Comparison of ENCODE assay signal across 8 cellular contexts in genomic region chr13:41075034-41075433, GRCh38. TPM values are rescaled to one million over a fixed set of nuclear protein-coding genes. Genes with fewer than 3 reads are reported as not detected.
DNase-seq lines count a peak whose midpoint lies in the region; ATAC-seq and TF ChIP-seq lines count a peak whose summit lies in the region.

No MANE protein-coding gene starts in this region.

- H3K27me3 Mint-ChIP-seq in activated CD8-positive, alpha-beta memory T cell treated with anti-CD3 and anti-CD28 coated beads, Interleukin-2, amount 10 ng/mL, durations not matched to agents 7 days and 5 days = no peaks in the 10 kb centered on the region
- no peaks in the 10 kb centered on the region for H3K27me3 Mint-ChIP-seq in memory B cell
- no peaks in the 10 kb centered on the region for H3K27me3 Mint-ChIP-seq in Calu3 (ENCODE audit: unreplicated experiment)

- intact Hi-C loops in Calu3 (cut with micrococcal nuclease; ENCODE audit: unreplicated experiment) = loop anchor here (1.0 kb wide), 2 partner anchors 121 to 147 kb away; no protein-coding TSS in a partner anchor

- no peak for TF ChIP-seq CTCF in Calu3 (IDR thresholded peaks at IDR 0.05; ENCODE audit: unreplicated experiment)

- no peaks in the 10 kb centered on the region for H3K4me1 Mint-ChIP-seq in activated CD8-positive, alpha-beta memory T cell treated with anti-CD3 and anti-CD28 coated beads, Interleukin-2, amount 10 ng/mL, durations not matched to agents 7 days and 5 days
- H3K4me1 Mint-ChIP-seq in memory B cell (no peaks in the 10 kb centered on the region), Calu3 (ENCODE audit: low read depth, unreplicated experiment) (no peaks in the 10 kb centered on the region)

- H3K36me3 Mint-ChIP-seq in activated CD8-positive, alpha-beta memory T cell treated with anti-CD3 and anti-CD28 coated beads, Interleukin-2, amount 10 ng/mL, durations not matched to agents 7 days and 5 days = peaks cover 51% of the 10 kb centered on the region
- H3K36me3 Mint-ChIP-seq in memory B cell (peaks cover 36% of the 10 kb centered on the region), Calu3 (ENCODE audit: insufficient read depth, unreplicated experiment) (peaks cover 21% of the 10 kb centered on the region)

- no peak overlapping the region for H3K27ac Mint-ChIP-seq in activated CD8-positive, alpha-beta memory T cell treated with anti-CD3 and anti-CD28 coated beads, Interleukin-2, amount 10 ng/mL, durations not matched to agents 7 days and 5 days
- H3K27ac Mint-ChIP-seq in memory B cell (no peak overlapping the region), Calu3 (ENCODE audit: unreplicated experiment) (no peak overlapping the region)

- H3K9me3 Mint-ChIP-seq in activated CD8-positive, alpha-beta memory T cell treated with anti-CD3 and anti-CD28 coated beads, Interleukin-2, amount 10 ng/mL, durations not matched to agents 7 days and 5 days (ENCODE audit: low read depth) = no peaks in the 10 kb centered on the region
- H3K9me3 Mint-ChIP-seq in memory B cell (no peaks in the 10 kb centered on the region), Calu3 (ENCODE audit: low read depth, unreplicated experiment) (no peaks in the 10 kb centered on the region)

- CTCF ChIA-PET in activated CD8-positive, alpha-beta memory T cell treated with anti-CD3 and anti-CD28 coated beads, Interleukin-2, amount 10 ng/mL, durations not matched to agents 7 days and 5 days (lab: Charles Lee) = interaction anchor here (0.8 to 1.5 kb wide), 4 partner anchors 11 to 152 kb away, joined by 3 to 6 read pairs (median 3); no protein-coding TSS in a partner anchor
- CTCF ChIA-PET in Calu3 (lab: Charles Lee) = interaction anchor here (0.6 to 0.8 kb wide), 2 partner anchors 122 to 145 kb away, joined by 3 to 5 read pairs; no protein-coding TSS in a partner anchor

- no TSS peak for BruUV-seq in Calu3 (replicated peaks; lab: Mats Ljungman, UMichigan)

- ATAC-seq in activated CD8-positive, alpha-beta memory T cell treated with anti-CD3 and anti-CD28 coated beads, Interleukin-2, amount 10 ng/mL, durations not matched to agents 7 days and 5 days = no peak
- ATAC-seq in memory B cell (ENCODE audit: low read depth) = peak; percentile 54

- peak; percentile 51 for DNase-seq in activated CD8-positive, alpha-beta memory T cell treated with anti-CD3 and anti-CD28 coated beads, Interleukin-2, amount 50 U/mL, for 4 hours
- DNase-seq in activated CD8-positive, alpha-beta memory T cell treated with anti-CD3 and anti-CD28 coated beads, Interleukin-2, amount 10 ng/mL, durations not matched to agents 7 days and 5 days = no peak
- DNase-seq in NCI-H748 treated with DMSO at 0.1 percent for 48 hours (lab: John Stamatoyannopoulos, UW) (peak; percentile 19), memory B cell (ENCODE audit: low spot score in 2 of 2) (peak; percentile 28 to 56), NCI-H345 (lab: John Stamatoyannopoulos, UW) (no peak), Calu3 (no peak), NCI-H1092 treated with DMSO at 0.1 percent for 48 hours (lab: John Stamatoyannopoulos, UW) (no peak)
- DNase-seq in central memory CD4-positive, alpha-beta T cell = peak; percentile 34

- H3K4me3 Mint-ChIP-seq in activated CD8-positive, alpha-beta memory T cell treated with anti-CD3 and anti-CD28 coated beads, Interleukin-2, amount 10 ng/mL, durations not matched to agents 7 days and 5 days = no peak overlapping the region
- H3K4me3 Mint-ChIP-seq in memory B cell = no peak overlapping the region
- H3K4me3 Mint-ChIP-seq in Calu3 (ENCODE audit: low read depth, unreplicated experiment) = no peak overlapping the region

RNA-seq across cellular contexts. Expression of gene WBP4, which starts 13.7 kb away (rescaled TPM):
- 10 to 100 TPM in 1 of 2 experiments, 1 to 10 TPM in 1; 8.4 to 13.2 TPM for total RNA-seq in activated CD8-positive, alpha-beta memory T cell treated with anti-CD3 and anti-CD28 coated beads, Interleukin-2, amount 10 ng/mL, durations not matched to agents 7 days and 5 days
- 7.2 and 7.6 TPM in 2 replicates for total RNA-seq in Calu3 (2022)

RNA-seq across cellular contexts. Expression of gene ELF1, which starts 55.9 kb away (rescaled TPM):
- total RNA-seq in activated CD8-positive, alpha-beta memory T cell treated with anti-CD3 and anti-CD28 coated beads, Interleukin-2, amount 10 ng/mL, durations not matched to agents 7 days and 5 days = 100 to 1,000 TPM; 120 to 143 TPM
- 63.4 and 63.5 TPM in 2 replicates for total RNA-seq in Calu3 (2022)

RNA-seq across cellular contexts. Expression of gene KBTBD6, which starts 57.6 kb away (rescaled TPM):
- total RNA-seq in activated CD8-positive, alpha-beta memory T cell treated with anti-CD3 and anti-CD28 coated beads, Interleukin-2, amount 10 ng/mL, durations not matched to agents 7 days and 5 days = 1 to 10 TPM; 5.7 to 7.2 TPM
- 6.6 and 6.9 TPM in 2 replicates for total RNA-seq in Calu3 (2022)

Comparison
In these comparisons a context has a peak if more than half of its experiments do, and no peak if none do; other contexts are left out.
1. DNase-seq: peak in activated CD8-positive, alpha-beta memory T cell treated with anti-CD3 and anti-CD28 coated beads, Interleukin-2, amount 50 U/mL, for 4 hours (single experiment), NCI-H748 treated with DMSO at 0.1 percent for 48 hours (single experiment), central memory CD4-positive, alpha-beta T cell (single experiment) and memory B cell (2 of 2); none in activated CD8-positive, alpha-beta memory T cell treated with anti-CD3 and anti-CD28 coated beads, Interleukin-2, amount 10 ng/mL, durations not matched to agents 7 days and 5 days (single experiment), NCI-H345 (single experiment), Calu3 (single experiment) and NCI-H1092 treated with DMSO at 0.1 percent for 48 hours (single experiment).